8 cellular contexts compared by ENCODE assay signal in genomic region chr12:71392521-71393145, GRCh38. TPM values are rescaled to one million over a fixed set of nuclear protein-coding genes. Genes with fewer than 3 reads are reported as not detected.
DNase-seq lines count a peak whose midpoint lies in the region; ATAC-seq and TF ChIP-seq lines count a peak whose summit lies in the region.

No MANE protein-coding gene starts in this region.

- no peaks in the 10 kb centered on the region for H3K27me3 ChIP-seq in H9 (ENCODE audit: insufficient read depth, low read length)

- H3K79me1 ChIP-seq in H9 (ENCODE audit: insufficient read depth, low read depth, low read length, poor library complexity, severe bottlenecking) = no peaks in the 10 kb centered on the region

- no peak overlapping the region for H3K27ac ChIP-seq in H9 (ENCODE audit: insufficient read length, low read depth, low read length)
- H3K27ac ChIP-seq in OCI-LY7 (ENCODE audit: low read depth, low read length, poor library complexity, severe bottlenecking) = no peak overlapping the region

- no peaks in the 10 kb centered on the region for H3K9me2 ChIP-seq in OCI-LY7 (ENCODE audit: insufficient read depth, low read length)

- H3K4me1 Mint-ChIP-seq in H9 (peaks cover 0 to 4% of the 10 kb centered on the region in 2 experiments; a peak in 2 of 4 replicates), memory B cell (no peaks in the 10 kb centered on the region)

- H3K36me3 ChIP-seq in OCI-LY7 (ENCODE audit: insufficient read depth, low read length) = no peaks in the 10 kb centered on the region

- POLR2A ChIA-PET in OCI-LY7 (lab: Charles Lee) = interaction anchor here (0.6 to 1.3 kb wide), 9 partner anchors 9 to 357 kb away, joined by 3 to 4 read pairs (median 3); no protein-coding TSS in a partner anchor

- H2AFZ ChIP-seq in H9 (ENCODE audit: low read length) = no peak overlapping the region
- H2AFZ ChIP-seq in OCI-LY7 (ENCODE audit: low read length) = no peak overlapping the region

- H3K23me2 ChIP-seq in H9 (ENCODE audit: insufficient read length, low read depth, low read length, poor library complexity, severe bottlenecking) = no peaks in the 10 kb centered on the region

- no peak overlapping the region for H2BK12ac ChIP-seq in H9 (ENCODE audit: insufficient read length, low read depth, low read length)

- no peak overlapping the region for H3T11ph ChIP-seq in H9 (ENCODE audit: low read length)

- H3K4ac ChIP-seq in H9 (ENCODE audit: low read depth, low read length) = no peak overlapping the region

- no peak overlapping the region for H2BK5ac ChIP-seq in H9 (ENCODE audit: insufficient read length, low read length)

- no peaks in the 10 kb centered on the region for H3K9me3 ChIP-seq in H9 (ENCODE audit: control insufficient read depth, low read depth, low read length)
- no peaks in the 10 kb centered on the region for H3K9me3 ChIP-seq in OCI-LY7 (ENCODE audit: low read length)

- no peak overlapping the region for H4K91ac ChIP-seq in H9 (ENCODE audit: insufficient read length, low read depth, low read length)

- H3K4me1 ChIP-seq in H9 (ENCODE audit: insufficient read depth, low read length) = no peaks in the 10 kb centered on the region
- H3K4me1 ChIP-seq in OCI-LY7 (ENCODE audit: insufficient read depth, low read length, poor library complexity, severe bottlenecking) = no peaks in the 10 kb centered on the region

- H3K14ac ChIP-seq in H9 (ENCODE audit: insufficient read depth, low read length) = no peak overlapping the region

- peak; percentile 53 for ATAC-seq in Right ventricle myocardium superior (ENCODE audit: poor library complexity)
- no peak for ATAC-seq in Right ventricle myocardium inferior
- peak; percentile 41 for ATAC-seq in memory B cell (ENCODE audit: low read depth)

- H2BK15ac ChIP-seq in H9 (ENCODE audit: low read depth, low read length) = no peak overlapping the region

- WGBS in H9 (ENCODE audit: extremely low coverage, insufficient read length, low lambda C conversion rate) = no CpG with 5 or more reads among the region's 10 CpGs

- BruUV-seq in OCI-LY7 (replicated peaks; lab: Mats Ljungman, UMichigan) = no TSS peak

- no peak overlapping the region for H3K18ac ChIP-seq in H9 (ENCODE audit: insufficient read length, low read depth, low read length)

- no peak overlapping the region for H2BK120ac ChIP-seq in H9 (ENCODE audit: low read depth, low read length, poor library complexity, severe bottlenecking)

- H3K4me2 ChIP-seq in H9 (ENCODE audit: insufficient read depth, insufficient read length, low read length) (no peak overlapping the region), OCI-LY7 (ENCODE audit: low read length) (no peak overlapping the region)

- no peak overlapping the region for H3K23ac ChIP-seq in H9 (ENCODE audit: insufficient read length, low read depth, low read length)

- H3K9ac ChIP-seq in H9 (ENCODE audit: extremely low read depth, insufficient read length, low read length) = no peak overlapping the region

- H4K5ac ChIP-seq in H9 (ENCODE audit: insufficient read length, low read depth, low read length) = no peak overlapping the region

- H3K79me2 ChIP-seq in H9 (ENCODE audit: insufficient read depth, low read length) (no peaks in the 10 kb centered on the region), OCI-LY7 (ENCODE audit: insufficient read depth, low read depth, low read length) (no peaks in the 10 kb centered on the region)

- CTCF ChIA-PET in OCI-LY7 (lab: Charles Lee; ENCODE audit: unreplicated experiment) = no interaction called here

- peaks cover 4 to 10% (median 6%) of the 10 kb centered on the region in 3 experiments; a peak in 5 of 7 replicates for H3K36me3 Mint-ChIP-seq in H9 (ENCODE audit: insufficient read depth in 1 of 3, low read depth in 3 of 3)
- no peaks in the 10 kb centered on the region for H3K36me3 Mint-ChIP-seq in memory B cell

- DNase-seq in Right ventricle myocardium superior (no peak), Right ventricle myocardium inferior (ENCODE audit: missing footprints) (no peak), H9 (peak; percentile 45), KG1 (lab: John Stamatoyannopoulos, UW) (peak; percentile 3), OCI-LY7 (ENCODE audit: low spot score) (peak; percentile 63), dermis microvascular lymphatic vessel endothelial cell (ENCODE audit: low read depth in 2 of 2) (peak; percentile 43 to 74), memory B cell (ENCODE audit: low spot score in 2 of 2) (no peak)
- DNase-seq in stimulated activated CD4-positive, alpha-beta T cell treated with anti-CD3 and anti-CD28 coated beads, Interleukin-2, amount 100 ng/mL, for 24 hours = no peak

- intact Hi-C loops in Right ventricle myocardium superior (cut with DNase I) (no loop called here), Right ventricle myocardium inferior (cut with DNase I) (no loop called here), OCI-LY7 (cut with micrococcal nuclease; ENCODE audit: unreplicated experiment) (no loop called here)

- no peak overlapping the region for H2AK5ac ChIP-seq in H9 (ENCODE audit: insufficient read length, low read length)

- TF ChIP-seq CTCF in H9 (conservative IDR thresholded peaks at IDR 0.05) = peak; percentile 83
- peak; percentile 87 for TF ChIP-seq CTCF in OCI-LY7 (conservative IDR thresholded peaks at IDR 0.05; ENCODE audit: low read length)

- H3K4me3 Mint-ChIP-seq in H9 = no peak overlapping the region
- H3K4me3 Mint-ChIP-seq in memory B cell = no peak overlapping the region

- H3K27ac Mint-ChIP-seq in H9 = no peak overlapping the region
- H3K27ac Mint-ChIP-seq in memory B cell = no peak overlapping the region

- H3K27me3 Mint-ChIP-seq in H9 (ENCODE audit: low read depth) (no peaks in the 10 kb centered on the region), memory B cell (peaks cover 8% of the 10 kb centered on the region)

- H3K4me3 ChIP-seq in OCI-LY7 (ENCODE audit: low read depth, low read length, poor library complexity, severe bottlenecking) = no peak overlapping the region

- no peak overlapping the region for H2BK20ac ChIP-seq in H9 (ENCODE audit: low read depth, low read length, poor library complexity, severe bottlenecking)

- H4K20me1 ChIP-seq in H9 (ENCODE audit: control insufficient read depth, insufficient read depth, insufficient read length) = no peaks in the 10 kb centered on the region
- H4K20me1 ChIP-seq in OCI-LY7 (ENCODE audit: insufficient read depth, low read length) = no peaks in the 10 kb centered on the region

- H4K8ac ChIP-seq in H9 (replicated peaks; ENCODE audit: insufficient read length, low read depth, low read length) = no peak overlapping the region

- peaks cover 8 to 12% of the 10 kb centered on the region in 2 experiments for H3K9me3 Mint-ChIP-seq in H9
- H3K9me3 Mint-ChIP-seq in memory B cell = no peaks in the 10 kb centered on the region

- no peak overlapping the region for H3K56ac ChIP-seq in H9 (ENCODE audit: insufficient read length, low read depth, low read length)

RNA-seq across cellular contexts. Expression of gene LGR5, which starts 47.0 kb away (rescaled TPM):
- total RNA-seq in Right ventricle myocardium superior = not detected
- not detected for total RNA-seq in Right ventricle myocardium inferior
- 0.09 and 0.13 TPM in 2 replicates for total RNA-seq in H9 (2021)
- not detected in 2 replicates for total RNA-seq in OCI-LY7 (2014; rRNA removed; shearing (Covaris generic))
- total RNA-seq in OCI-LY7 (2022) = 0.51 TPM in 1 of 2 replicates, not detected in the other
- total RNA-seq in dermis microvascular lymphatic vessel endothelial cell = not detected in 2 replicates

Comparison
In these comparisons a context has a peak if more than half of its experiments do, and no peak if none do; other contexts are left out.
1. DNase-seq: peak in H9 (single experiment), KG1 (single experiment), OCI-LY7 (single experiment) and dermis microvascular lymphatic vessel endothelial cell (2 of 2); none in Right ventricle myocardium superior (single experiment), Right ventricle myocardium inferior (single experiment), memory B cell (0 of 2) and stimulated activated CD4-positive, alpha-beta T cell treated with anti-CD3 and anti-CD28 coated beads, Interleukin-2, amount 100 ng/mL, for 24 hours (0 of 2).